16 cellular contexts compared by ENCODE assay signal in genomic region chr6:116828983-116829382, GRCh38. TPM values are rescaled to one million over a fixed set of nuclear protein-coding genes. Genes with fewer than 3 reads are reported as not detected.
DNase-seq lines count a peak whose midpoint lies in the region; ATAC-seq and TF ChIP-seq lines count a peak whose summit lies in the region.
"Had no signal": no experiment of that assay in that cellular context is flagged by ENCODE, and none has a peak within 500 bp of the region (broad histone marks: within the 10 kb centered on the region; RNA-seq: fewer than 3 reads in every experiment).

TSS of gene GPRC6A (minus strand) at chr6:116829083. CDS start at chr6:116829013, 70 bp downstream.

- TF ChIP-seq POLR2A in vagina (IDR thresholded peaks at IDR 0.05) = no peak

- H3K27ac ChIP-seq in iPS-20b (ENCODE audit: low read length) (peak within 1 kb of the TSS; percentile 11), vagina (no peak within 1 kb of the TSS)
- H3K27ac ChIP-seq: BLaER1 treated with 17β-estradiol and CSF1 and Interleukin-3, amounts not matched to agents 10 nM and 100 nM had no signal

- peak within 1 kb of the TSS; percentile 13; the same call in 1 of the 2 replicates for H3K9ac ChIP-seq in iPS-20b (ENCODE audit: low read depth, low read length)
- H3K9ac ChIP-seq: BLaER1 treated with 17β-estradiol and CSF1 and Interleukin-3, amounts not matched to agents 10 nM and 100 nM had no signal

- ATAC-seq in HG03432 (IDR thresholded peaks at IDR 0.05; ENCODE audit: unreplicated experiment) (no peak), GM18868 (IDR thresholded peaks at IDR 0.05; ENCODE audit: unreplicated experiment) (no peak), GM18870 (IDR thresholded peaks at IDR 0.05; ENCODE audit: unreplicated experiment) (no peak)
- ATAC-seq: HepG2 had no signal

- H3K4me3 ChIP-seq in iPS-20b (ENCODE audit: low read length) = no peak within 1 kb of the TSS
- no peak within 1 kb of the TSS for H3K4me3 ChIP-seq in vagina
- H3K4me3 ChIP-seq: BLaER1 treated with 17β-estradiol and CSF1 and Interleukin-3, amounts not matched to agents 10 nM and 100 nM had no signal

- no peak for TF ChIP-seq CTCF in vagina (IDR thresholded peaks at IDR 0.05)

- DNase-seq in NCI-H2029 (lab: John Stamatoyannopoulos, UW) (peak; percentile 17), NCI-H2029 treated with DMSO at 0.1 percent for 48 hours (lab: John Stamatoyannopoulos, UW) (no peak), amniotic epithelial cell (ENCODE audit: low read depth) (peak; percentile 0), vagina (ENCODE audit: extremely low spot score in 2 of 2) (no peak)
- DNase-seq: ACHN; CD4-positive, CD25-positive, alpha-beta regulatory T cell; DMS53; GOT3; HCEC 1CT had no signal

- H3K9me3 ChIP-seq in iPS-20b (ENCODE audit: insufficient read depth, low read depth, low read length) (no peaks in the 10 kb centered on the region), vagina (no peaks in the 10 kb centered on the region)
- H3K9me3 ChIP-seq: BLaER1 treated with 17β-estradiol and CSF1 and Interleukin-3, amounts not matched to agents 10 nM and 100 nM had no signal

- H3K4me1 ChIP-seq in iPS-20b (ENCODE audit: insufficient read depth, low read length) (peaks cover 11% of the 10 kb centered on the region; the same call in 1 of the 2 replicates), vagina (no peaks in the 10 kb centered on the region)

- intact Hi-C loops in vagina (cut with DNase I) = no loop called here

- H3K27me3 ChIP-seq in iPS-20b (ENCODE audit: insufficient read depth, low read length) (no peaks in the 10 kb centered on the region), vagina (no peaks in the 10 kb centered on the region)
- H3K27me3 ChIP-seq: BLaER1 treated with 17β-estradiol and CSF1 and Interleukin-3, amounts not matched to agents 10 nM and 100 nM had no signal

- H3K36me3 ChIP-seq in iPS-20b (ENCODE audit: insufficient read depth, low read depth, low read length) = no peaks in the 10 kb centered on the region
- no peaks in the 10 kb centered on the region for H3K36me3 ChIP-seq in vagina
- H3K36me3 ChIP-seq: BLaER1 treated with 17β-estradiol and CSF1 and Interleukin-3, amounts not matched to agents 10 nM and 100 nM had no signal

RNA-seq across cellular contexts. Expression of gene GPRC6A, which starts in this region (rescaled TPM):
- not detected for total RNA-seq in vagina
- total RNA-seq: A172; CD4-positive, CD25-positive, alpha-beta regulatory T cell; HepG2 had no signal

Comparison
In these comparisons a context has a peak if more than half of its experiments do, and no peak if none do; other contexts are left out.
1. DNase-seq: peak in NCI-H2029 (single experiment) and amniotic epithelial cell (single experiment); none in NCI-H2029 treated with DMSO at 0.1 percent for 48 hours (single experiment) and vagina (0 of 2).